ENCODE assay signal across 2 cellular contexts in genomic region chr14:22979748-22980392, GRCh38.
TF ChIP-seq lines count a peak whose summit lies in the region.

No MANE protein-coding gene starts in this region.

TF ChIP-seq in SK-N-SH, 30 proteins besides CTCF, POLR2A, EP300 and RAD21:
- TF ChIP-seq REST (IDR thresholded peaks at IDR 0.05; ENCODE audit: low read depth, low read length): no peak
- no peak for TF ChIP-seq MEF2A (IDR thresholded peaks at IDR 0.05; ENCODE audit: borderline replicate concordance, low read depth)
- no peak for TF ChIP-seq TAF1 (IDR thresholded peaks at IDR 0.05; ENCODE audit: borderline replicate concordance, low read depth, low read length)
- TF ChIP-seq CHD2 (IDR thresholded peaks at IDR 0.05; ENCODE audit: low read length, partially characterized antibody): no peak
- TF ChIP-seq TEAD4 (IDR thresholded peaks at IDR 0.05; ENCODE audit: borderline replicate concordance, insufficient read depth): no peak
- no peak for TF ChIP-seq IRF3 (IDR thresholded peaks at IDR 0.05; ENCODE audit: low read depth, low read length)
- TF ChIP-seq JUND (IDR thresholded peaks at IDR 0.05): no peak
TF ChIP-seq in SK-N-SH: peak in this region for 0.

TF ChIP-seq in SK-N-SH treated with all-trans-retinoic acid at 6 μM for 48 hours, 23 proteins besides CTCF, POLR2A, EP300 and RAD21 (continued from another document):
- TF ChIP-seq PATZ1 (CRISPR knock-in tag; IDR thresholded peaks at IDR 0.05; ENCODE audit: borderline replicate concordance) (no peak), ZNF70 (CRISPR knock-in tag; IDR thresholded peaks at IDR 0.05) (no peak), GLIS3 (CRISPR knock-in tag; IDR thresholded peaks at IDR 0.05) (no peak), ISL1 (CRISPR knock-in tag; IDR thresholded peaks at IDR 0.05) (no peak), ESRRG (CRISPR knock-in tag; IDR thresholded peaks at IDR 0.05) (no peak), OSR1 (CRISPR knock-in tag; IDR thresholded peaks at IDR 0.05) (no peak), ARNTL (CRISPR knock-in tag; IDR thresholded peaks at IDR 0.05; ENCODE audit: borderline replicate concordance, low read depth) (no peak), PPARA (CRISPR knock-in tag; IDR thresholded peaks at IDR 0.05; ENCODE audit: borderline replicate concordance) (no peak)
